ENCODE assay signal across 9 cellular contexts in genomic region chr6:132298344-132298949, GRCh38.
DNase-seq lines count a peak whose midpoint lies in the region; ATAC-seq and TF ChIP-seq lines count a peak whose summit lies in the region.
"Had no signal": no experiment of that assay in that cellular context is flagged by ENCODE, and none has a peak within 500 bp of the region (broad histone marks: within the 10 kb centered on the region; RNA-seq: fewer than 3 reads in every experiment).

No MANE protein-coding gene starts in this region.

- H3K9me3 Mint-ChIP-seq in nephron progenitor cell: no peaks in the 10 kb centered on the region
- H3K9me3 Mint-ChIP-seq: naive thymus-derived CD8-positive, alpha-beta T cell had no signal

- ATAC-seq in HG03571 (IDR thresholded peaks at IDR 0.05; ENCODE audit: unreplicated experiment) (peak; percentile 54), SK-N-SH treated with all-trans-retinoic acid at 6 μM for 48 hours (peak; percentile 68), GM18520 (IDR thresholded peaks at IDR 0.05; ENCODE audit: unreplicated experiment) (no peak)
- ATAC-seq: naive thymus-derived CD8-positive, alpha-beta T cell had no signal

- H3K27me3 Mint-ChIP-seq in nephron progenitor cell (ENCODE audit: low read depth, poor library complexity): no peaks in the 10 kb centered on the region

- no peak overlapping the region for H3K27ac Mint-ChIP-seq in nephron progenitor cell

- no peaks in the 10 kb centered on the region for H3K4me1 Mint-ChIP-seq in nephron progenitor cell
- H3K4me1 Mint-ChIP-seq: naive thymus-derived CD8-positive, alpha-beta T cell had no signal

- peaks cover 4% of the 10 kb centered on the region for H3K36me3 Mint-ChIP-seq in nephron progenitor cell (ENCODE audit: low read depth)
- H3K36me3 Mint-ChIP-seq: naive thymus-derived CD8-positive, alpha-beta T cell had no signal

- no peak overlapping the region for H3K4me3 Mint-ChIP-seq in nephron progenitor cell
- H3K4me3 Mint-ChIP-seq: naive thymus-derived CD8-positive, alpha-beta T cell had no signal

- H3K4me3 ChIP-seq in epithelial cell of esophagus (ENCODE audit: low read length): no peak overlapping the region

- peak; percentile 50 for DNase-seq in AG08395 (ENCODE audit: low spot score)
- DNase-seq in ELR (ENCODE audit: low read depth): peak; percentile 66
- DNase-seq in epithelial cell of esophagus (ENCODE audit: low read depth): peak; percentile 68
- DNase-seq in nephron progenitor cell: peak; percentile 51
- DNase-seq in effector CD4-positive, alpha-beta T cell: no peak

- TF ChIP-seq CTCF in epithelial cell of esophagus (IDR thresholded peaks at IDR 0.05; ENCODE audit: insufficient read depth, low read depth, low read length, missing control alignments) (peak; percentile 77), nephron progenitor cell (IDR thresholded peaks at IDR 0.05) (peak; percentile 65)

TF ChIP-seq in SK-N-SH treated with all-trans-retinoic acid at 6 μM for 48 hours, 23 proteins besides CTCF, POLR2A, EP300 and RAD21:
- no peak for TF ChIP-seq ZNF70 (CRISPR knock-in tag; IDR thresholded peaks at IDR 0.05)
- no peak for TF ChIP-seq ZFP30 (CRISPR knock-in tag; IDR thresholded peaks at IDR 0.05)
- no peak for TF ChIP-seq OSR1 (CRISPR knock-in tag; IDR thresholded peaks at IDR 0.05)
- no peak for TF ChIP-seq ZFP3 (CRISPR knock-in tag; IDR thresholded peaks at IDR 0.05)
- no peak for TF ChIP-seq ESRRG (CRISPR knock-in tag; IDR thresholded peaks at IDR 0.05)
- no peak for TF ChIP-seq PATZ1 (CRISPR knock-in tag; IDR thresholded peaks at IDR 0.05; ENCODE audit: borderline replicate concordance)
